14 cellular contexts compared by ENCODE assay signal in the genomic region with DNA sequence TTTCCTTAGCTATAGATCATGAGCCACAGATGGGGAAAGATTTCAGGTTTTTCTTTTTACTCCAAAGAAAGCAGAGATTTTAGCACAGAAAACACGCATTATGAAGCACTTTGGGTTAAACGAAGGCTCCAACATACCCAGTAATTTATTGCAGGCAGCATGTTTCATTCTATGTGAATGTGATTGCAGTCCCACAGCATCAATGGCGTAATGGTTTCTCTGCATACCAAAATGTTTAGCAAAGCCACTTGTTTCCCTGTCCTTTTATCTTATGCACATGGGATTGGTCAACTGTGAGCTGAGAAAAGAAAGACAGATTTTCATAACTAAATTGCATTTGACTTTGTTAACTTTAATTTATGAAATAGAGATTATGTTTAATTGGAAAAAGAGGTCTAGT.
DNase-seq lines count a peak whose midpoint lies in the region; ATAC-seq and TF ChIP-seq lines count a peak whose summit lies in the region.
"Had no signal": no experiment of that assay in that cellular context is flagged by ENCODE, and none has a peak within 500 bp of the region (broad histone marks: within the 10 kb centered on the region; RNA-seq: fewer than 3 reads in every experiment).

No MANE protein-coding gene starts in this region.

- H3K9me3 ChIP-seq in AG04450 (ENCODE audit: control insufficient read depth, insufficient read depth, low read length), result no peaks in the 10 kb centered on the region
- H3K9me3 ChIP-seq in hepatocyte (ENCODE audit: low read depth), result no peaks in the 10 kb centered on the region
- H3K9me3 ChIP-seq in effector memory CD4-positive, alpha-beta T cell (ENCODE audit: control insufficient read depth, low read length), result no peaks in the 10 kb centered on the region
- H3K9me3 ChIP-seq: spleen had no signal

- 75% methylated on average over 3 of the region's 3 CpGs for WGBS in hepatocyte (ENCODE audit: low lambda C conversion rate, missing lambda C conversion rate)

- no peaks in the 10 kb centered on the region for H3K4me1 ChIP-seq in hepatocyte (ENCODE audit: insufficient read depth)
- H3K4me1 ChIP-seq in effector memory CD4-positive, alpha-beta T cell (ENCODE audit: control insufficient read depth, insufficient read depth, low read length, poor library complexity, severe bottlenecking), result no peaks in the 10 kb centered on the region
- H3K4me1 ChIP-seq: spleen had no signal

- CTCF ChIA-PET in AG04450 (lab: Charles Lee), result interaction anchor here (1.1 to 3.1 kb wide), 3 partner anchors 135 to 496 kb away, joined by 3 to 11 read pairs (median 4); no protein-coding TSS in a partner anchor

- H3K79me2 ChIP-seq in hepatocyte, result no peaks in the 10 kb centered on the region

- no peak overlapping the region for H3K4me2 ChIP-seq in hepatocyte

- no peaks in the 10 kb centered on the region for H3K27me3 ChIP-seq in AG04450 (ENCODE audit: control insufficient read depth, insufficient read depth, low read length)
- no peaks in the 10 kb centered on the region for H3K27me3 ChIP-seq in hepatocyte
- no peaks in the 10 kb centered on the region for H3K27me3 ChIP-seq in effector memory CD4-positive, alpha-beta T cell (replicated peaks; ENCODE audit: control insufficient read depth, insufficient read depth, low read length, poor library complexity, severe bottlenecking)
- H3K27me3 ChIP-seq: spleen had no signal

- in situ Hi-C loops in astrocyte of the spinal cord (cut with HindIII; ENCODE audit: low sequenced_read_pairs), result no loop called here

- POLR2A ChIA-PET in AG04450 (lab: Yijun Ruan, JAX), result no interaction called here

- TF ChIP-seq CTCF in AG04450 (IDR thresholded peaks at IDR 0.05; ENCODE audit: low read depth, low read length) (no peak), HFF-Myc (IDR thresholded peaks at IDR 0.05; ENCODE audit: low read depth, low read length, missing control alignments) (no peak), astrocyte of the spinal cord (IDR thresholded peaks at IDR 0.05; ENCODE audit: low read depth, low read length) (no peak), hepatocyte (IDR thresholded peaks at IDR 0.05; ENCODE audit: poor library complexity) (no peak), omental fat pad (IDR thresholded peaks at IDR 0.05) (no peak)

- DNase-seq in AG04450 (ENCODE audit: low read depth, low spot score) (peak; percentile 73), HFF-Myc (ENCODE audit: extremely low read depth, low read depth) (peak; percentile 43), astrocyte of the spinal cord (ENCODE audit: low read depth, low spot score) (peak; percentile 91), hepatocyte (ENCODE audit: low spot score) (no peak), NCI-H2196 treated with DMSO at 0.1 percent for 48 hours (lab: John Stamatoyannopoulos, UW; ENCODE audit: unreplicated experiment) (no peak), omental fat pad (ENCODE audit: low spot score) (no peak)
- no peak for DNase-seq in stimulated activated CD4-positive, alpha-beta T cell treated with anti-CD3 and anti-CD28 coated beads, Interleukin-4, amount 100 ng/mL, for 4 hours
- DNase-seq in effector memory CD4-positive, alpha-beta T cell, result no peak
- DNase-seq: activated CD4-positive, alpha-beta T cell treated with anti-CD3 and anti-CD28 coated beads for 4 hours; activated T-cell treated with anti-CD3 and anti-CD28 coated beads for 4 hours; NCI-H187; occipital lobe; spleen had no signal

- no peaks in the 10 kb centered on the region for H3K9me2 ChIP-seq in hepatocyte (replicated peaks; ENCODE audit: insufficient read depth)

- no peak for ATAC-seq in omental fat pad (ENCODE audit: low FRiP score)
- ATAC-seq: Right ventricle myocardium inferior had no signal

- H3K4me3 ChIP-seq in AG04450 (ENCODE audit: low read depth, low read length), result no peak overlapping the region
- no peak overlapping the region for H3K4me3 ChIP-seq in HFF-Myc (replicated peaks; ENCODE audit: low read depth, low read length)
- H3K4me3 ChIP-seq in astrocyte of the spinal cord (ENCODE audit: low read depth, low read length), result no peak overlapping the region
- no peak overlapping the region for H3K4me3 ChIP-seq in hepatocyte
- no peak overlapping the region for H3K4me3 ChIP-seq in effector memory CD4-positive, alpha-beta T cell (ENCODE audit: insufficient read depth, low read depth, low read length, poor library complexity, severe bottlenecking)
- H3K4me3 ChIP-seq: spleen had no signal

- no peak overlapping the region for H2AFZ ChIP-seq in hepatocyte

- H4K20me1 ChIP-seq in hepatocyte (ENCODE audit: insufficient read depth, poor library complexity, severe bottlenecking), result no peaks in the 10 kb centered on the region

- H3K36me3 ChIP-seq in hepatocyte (replicated peaks; ENCODE audit: insufficient read depth, low read depth), result no peaks in the 10 kb centered on the region
- no peaks in the 10 kb centered on the region for H3K36me3 ChIP-seq in effector memory CD4-positive, alpha-beta T cell (ENCODE audit: control insufficient read depth, insufficient read depth, low read length)
- H3K36me3 ChIP-seq: spleen had no signal

- H3K27ac ChIP-seq in AG04450 (ENCODE audit: low read depth, low read length) (no peak overlapping the region), hepatocyte (peak overlapping the region; percentile 31)
- H3K27ac ChIP-seq in effector memory CD4-positive, alpha-beta T cell (ENCODE audit: insufficient read depth, low read length, poor library complexity, severe bottlenecking), result no peak overlapping the region
- H3K27ac ChIP-seq: spleen had no signal

Comparison
In these comparisons a context has a peak if more than half of its experiments do, and no peak if none do; other contexts are left out.
1. DNase-seq: peak in AG04450 (single experiment), HFF-Myc (single experiment) and astrocyte of the spinal cord (single experiment); none in hepatocyte (single experiment), stimulated activated CD4-positive, alpha-beta T cell treated with anti-CD3 and anti-CD28 coated beads, Interleukin-4, amount 100 ng/mL, for 4 hours (0 of 2), NCI-H2196 treated with DMSO at 0.1 percent for 48 hours (single experiment), effector memory CD4-positive, alpha-beta T cell (0 of 3) and omental fat pad (single experiment).